2 cellular contexts compared by ENCODE assay signal in the genomic region with DNA sequence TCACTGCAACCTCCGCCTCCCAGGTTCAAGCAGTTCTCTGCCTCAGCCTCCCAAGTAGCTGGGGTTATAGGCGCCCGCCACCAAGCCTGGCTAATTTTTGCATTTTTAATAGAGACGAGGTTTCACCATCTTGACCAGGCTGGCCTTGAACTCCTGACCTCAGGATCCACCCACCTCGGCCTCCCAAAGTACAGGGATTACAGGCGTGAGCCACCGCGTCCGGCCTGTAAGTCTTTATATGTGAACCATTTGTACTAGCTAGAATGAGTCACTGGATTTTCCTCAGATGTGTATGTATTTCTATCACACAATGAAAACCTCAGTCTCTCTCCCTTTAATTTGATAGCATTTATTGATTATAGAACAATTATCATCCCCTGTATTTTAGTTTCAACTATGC.
TF ChIP-seq lines count a peak whose summit lies in the region.

No MANE protein-coding gene starts in this region.

TF ChIP-seq in IMR-90, 13 proteins besides CTCF, POLR2A, EP300 and RAD21:
- TF ChIP-seq CHD1 (IDR thresholded peaks at IDR 0.05; ENCODE audit: low read depth, low read length) (no peak), RCOR1 (IDR thresholded peaks at IDR 0.05; ENCODE audit: insufficient replicate concordance, low read length) (no peak), MAFK (IDR thresholded peaks at IDR 0.05; ENCODE audit: low read depth, low read length) (no peak), MXI1 (IDR thresholded peaks at IDR 0.05; ENCODE audit: borderline replicate concordance, low read depth, low read length) (no peak), BHLHE40 (IDR thresholded peaks at IDR 0.05; ENCODE audit: low read depth, low read length) (no peak), CEBPB (IDR thresholded peaks at IDR 0.05; ENCODE audit: low read depth, low read length) (no peak), RFX5 (IDR thresholded peaks at IDR 0.05; ENCODE audit: low read depth, low read length) (no peak), MAZ (IDR thresholded peaks at IDR 0.05; ENCODE audit: borderline replicate concordance, low read depth, low read length) (no peak)
- TF ChIP-seq, protein P1, sequence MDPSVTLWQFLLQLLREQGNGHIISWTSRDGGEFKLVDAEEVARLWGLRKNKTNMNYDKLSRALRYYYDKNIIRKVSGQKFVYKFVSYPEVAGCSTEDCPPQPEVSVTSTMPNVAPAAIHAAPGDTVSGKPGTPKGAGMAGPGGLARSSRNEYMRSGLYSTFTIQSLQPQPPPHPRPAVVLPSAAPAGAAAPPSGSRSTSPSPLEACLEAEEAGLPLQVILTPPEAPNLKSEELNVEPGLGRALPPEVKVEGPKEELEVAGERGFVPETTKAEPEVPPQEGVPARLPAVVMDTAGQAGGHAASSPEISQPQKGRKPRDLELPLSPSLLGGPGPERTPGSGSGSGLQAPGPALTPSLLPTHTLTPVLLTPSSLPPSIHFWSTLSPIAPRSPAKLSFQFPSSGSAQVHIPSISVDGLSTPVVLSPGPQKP (IDR thresholded peaks at IDR 0.05; ENCODE audit: borderline replicate concordance, low read depth, low read length), result no peak
TF ChIP-seq in IMR-90: peak in this region for 0.

TF ChIP-seq in liver, 16 proteins besides CTCF, POLR2A, EP300 and RAD21:
- TF ChIP-seq SP1 (IDR thresholded peaks at IDR 0.05) (peak; percentile 12), JUND (IDR thresholded peaks at IDR 0.05) (peak in 1 of 2 donors; percentile 15), HNF4A (conservative IDR thresholded peaks at IDR 0.05) (peak in 1 of 2 donors; percentile 52), EGR1 (IDR thresholded peaks at IDR 0.05; ENCODE audit: low read depth in 2 of 2) (no peak), RXRA (IDR thresholded peaks at IDR 0.05) (peak in 1 of 2 donors; percentile 52), NR2F2 (IDR thresholded peaks at IDR 0.05) (peak; percentile 14), HNF4G (IDR thresholded peaks at IDR 0.05) (no peak)
